In genomic region chr10:131820626-131821025, GRCh38 we compare ENCODE assay signal across 15 cellular contexts.
DNase-seq lines count a peak whose midpoint lies in the region; ATAC-seq and TF ChIP-seq lines count a peak whose summit lies in the region.
"Had no signal": no experiment of that assay in that cellular context is flagged by ENCODE, and none has a peak within 500 bp of the region (broad histone marks: within the 10 kb centered on the region; RNA-seq: fewer than 3 reads in every experiment).

No MANE protein-coding gene starts in this region.

- H3K27ac ChIP-seq in coronary artery, result no peak overlapping the region
- H3K27ac ChIP-seq: BLaER1 treated with 17β-estradiol and CSF1 and Interleukin-3, amounts not matched to agents 10 nM and 100 nM had no signal

- H3K27me3 Mint-ChIP-seq in progenitor cell of endocrine pancreas, result peaks cover 21% of the 10 kb centered on the region
- H3K27me3 Mint-ChIP-seq: CD4-positive, CD25-positive, alpha-beta regulatory T cell had no signal

- H3K9me3 Mint-ChIP-seq in progenitor cell of endocrine pancreas (ENCODE audit: low read depth), result no peaks in the 10 kb centered on the region
- H3K9me3 Mint-ChIP-seq: CD4-positive, CD25-positive, alpha-beta regulatory T cell; GM23338 had no signal

- no peak overlapping the region for H3K27ac Mint-ChIP-seq in progenitor cell of endocrine pancreas
- H3K27ac Mint-ChIP-seq: CD4-positive, CD25-positive, alpha-beta regulatory T cell; GM23338 had no signal

- no peaks in the 10 kb centered on the region for H3K36me3 Mint-ChIP-seq in progenitor cell of endocrine pancreas (ENCODE audit: insufficient read depth)
- H3K36me3 Mint-ChIP-seq: CD4-positive, CD25-positive, alpha-beta regulatory T cell had no signal

- no peak overlapping the region for H3K4me3 Mint-ChIP-seq in progenitor cell of endocrine pancreas (ENCODE audit: low read depth)
- H3K4me3 Mint-ChIP-seq: CD4-positive, CD25-positive, alpha-beta regulatory T cell; GM23338 had no signal

- DNase-seq in activated CD8-positive, alpha-beta memory T cell treated with anti-CD3 and anti-CD28 coated beads, Interleukin-2, amount 50 U/mL, for 48 hours, result peak; percentile 15
- DNase-seq in activated CD8-positive, alpha-beta memory T cell treated with anti-CD3 and anti-CD28 coated beads for 24 hours, result no peak
- DNase-seq in 8988T, result peak; percentile 1
- peak; percentile 21 for DNase-seq in coronary artery (ENCODE audit: low spot score)
- peak; percentile 2 for DNase-seq in progenitor cell of endocrine pancreas (ENCODE audit: low spot score, unreplicated experiment)
- no peak for DNase-seq in COLO668 (lab: John Stamatoyannopoulos, UW; ENCODE audit: unreplicated experiment)
- DNase-seq: ACHN; Calu3; CD4-positive, CD25-positive, alpha-beta regulatory T cell; DMS 273 treated with DMSO at 0.1 percent for 48 hours had no signal

- no peak for TF ChIP-seq CTCF in coronary artery (IDR thresholded peaks at IDR 0.05)
- no peak for TF ChIP-seq CTCF in progenitor cell of endocrine pancreas (IDR thresholded peaks at IDR 0.05; ENCODE audit: unreplicated experiment)

- ATAC-seq in GM18498 (IDR thresholded peaks at IDR 0.05; ENCODE audit: unreplicated experiment), result no peak
- ATAC-seq in HG03095 (IDR thresholded peaks at IDR 0.05; ENCODE audit: unreplicated experiment), result no peak
- ATAC-seq: GM23338 had no signal

- H3K4me1 Mint-ChIP-seq in progenitor cell of endocrine pancreas (ENCODE audit: low read depth), result peaks cover 6% of the 10 kb centered on the region
- H3K4me1 Mint-ChIP-seq: CD4-positive, CD25-positive, alpha-beta regulatory T cell had no signal

- no peak overlapping the region for H3K4me3 ChIP-seq in coronary artery
- H3K4me3 ChIP-seq: BLaER1 treated with 17β-estradiol and CSF1 and Interleukin-3, amounts not matched to agents 10 nM and 100 nM; GM23338; HAP-1 had no signal

Comparison
In these comparisons a context has a peak if more than half of its experiments do, and no peak if none do; other contexts are left out.
1. DNase-seq: peak in activated CD8-positive, alpha-beta memory T cell treated with anti-CD3 and anti-CD28 coated beads, Interleukin-2, amount 50 U/mL, for 48 hours (single experiment), 8988T (single experiment), coronary artery (single experiment) and progenitor cell of endocrine pancreas (single experiment); none in activated CD8-positive, alpha-beta memory T cell treated with anti-CD3 and anti-CD28 coated beads for 24 hours (single experiment) and COLO668 (single experiment).